In the genomic region with DNA sequence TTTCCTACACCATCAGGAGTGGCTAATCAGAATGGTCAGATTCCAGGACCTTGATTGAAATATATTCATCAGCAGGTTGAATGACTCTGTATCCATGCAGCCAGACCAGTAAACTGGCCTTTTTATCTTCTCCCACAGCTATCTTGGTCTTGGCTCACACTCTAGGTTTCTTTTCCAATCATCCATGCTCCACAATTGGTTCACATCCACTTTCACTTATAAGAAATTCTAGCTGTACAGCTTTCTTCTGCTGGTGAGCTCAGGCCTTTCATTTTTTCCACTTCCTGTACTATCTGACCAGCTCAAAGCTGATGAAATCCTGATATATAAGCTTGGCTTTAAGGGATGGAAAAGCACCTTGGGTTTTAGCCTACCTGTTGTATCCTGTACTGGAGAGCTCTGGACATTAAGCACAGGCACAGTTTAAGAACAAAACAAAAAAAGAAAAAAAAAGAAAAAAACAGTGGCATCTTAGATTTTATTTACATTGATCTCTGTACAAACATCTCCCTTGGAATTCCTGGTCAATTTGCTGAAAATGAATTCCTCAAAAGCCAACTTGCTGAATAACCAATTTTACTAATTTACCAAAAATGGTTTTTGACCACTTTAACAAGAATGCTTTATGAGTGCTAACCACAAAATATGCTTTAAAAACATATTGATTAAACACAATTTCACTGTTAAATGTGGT, we compare ENCODE assay signal across 1 cellular context.
TF ChIP-seq lines count a peak whose summit lies in the region.

No MANE protein-coding gene starts in this region.

TF ChIP-seq in IMR-90, 13 proteins besides CTCF, POLR2A, EP300 and RAD21 (continued from another document):
- TF ChIP-seq RFX5 (IDR thresholded peaks at IDR 0.05; ENCODE audit: low read depth, low read length) (no peak), MXI1 (IDR thresholded peaks at IDR 0.05; ENCODE audit: borderline replicate concordance, low read depth, low read length) (no peak), FOS (IDR thresholded peaks at IDR 0.05; ENCODE audit: low read depth, low read length) (no peak)
TF ChIP-seq in IMR-90: peak in this region for 0.
